In genomic region chr7:119959811-119960210, GRCh38 we compare ENCODE assay signal across 27 cellular contexts.
DNase-seq lines count a peak whose midpoint lies in the region; ATAC-seq and TF ChIP-seq lines count a peak whose summit lies in the region.
"Had no signal": no experiment of that assay in that cellular context is flagged by ENCODE, and none has a peak within 500 bp of the region (broad histone marks: within the 10 kb centered on the region; RNA-seq: fewer than 3 reads in every experiment).

No MANE protein-coding gene starts in this region.

- H3K4me3 ChIP-seq in adipocyte (ENCODE audit: low read length), result no peak overlapping the region
- no peak overlapping the region for H3K4me3 ChIP-seq in fibroblast of lung (replicated peaks in 1 of 4; ENCODE audit: control extremely low read depth in 1 of 4, insufficient read depth in 1 of 4, low read depth in 3 of 4, low read length in 4 of 4)
- H3K4me3 ChIP-seq in skeletal muscle cell (ENCODE audit: low read depth, low read length), result no peak overlapping the region
- H3K4me3 ChIP-seq: body of pancreas, colonic mucosa, prostate gland, skin epidermis, suprapubic skin had no signal

- H3K27ac ChIP-seq in fibroblast of lung (ENCODE audit: insufficient read depth, low read length), result no peak overlapping the region
- H3K27ac ChIP-seq: body of pancreas, colonic mucosa, KMS-11, prostate gland, skin epidermis, suprapubic skin had no signal

- peaks cover 24% of the 10 kb centered on the region; the same call in 1 of the 2 replicates for H3K4me1 Mint-ChIP-seq in HFFc6 (ENCODE audit: low read depth)
- H3K4me1 Mint-ChIP-seq: activated T-helper 17 cell treated with anti-CD3 and anti-CD28 coated beads, Interleukin-2, amount 50 U/mL, for 72 hours; CD4-positive, CD25-positive, alpha-beta regulatory T cell; stimulated activated effector memory CD8-positive, alpha-beta T cell treated with anti-CD3 and anti-CD28 coated beads, Interleukin-12 subunit alpha, Interleukin-12 subunit beta, amount 100 ng/mL, for 72 hours; T-cell had no signal

- H3K79me2 ChIP-seq in fibroblast of lung (ENCODE audit: control insufficient read depth, insufficient read depth, low read length), result no peaks in the 10 kb centered on the region

- no peaks in the 10 kb centered on the region for H3K9me3 ChIP-seq in adipocyte (ENCODE audit: control insufficient read depth, low read length)
- no peaks in the 10 kb centered on the region for H3K9me3 ChIP-seq in fibroblast of lung (ENCODE audit: control insufficient read depth, insufficient read depth, low read depth, low read length)
- H3K9me3 ChIP-seq: body of pancreas, colonic mucosa, prostate gland, suprapubic skin had no signal

- H3K27me3 ChIP-seq in adipocyte (replicated peaks; ENCODE audit: control insufficient read depth, insufficient read depth, low read length) (no peaks in the 10 kb centered on the region), fibroblast of lung (ENCODE audit: control insufficient read depth, insufficient read depth, low read length) (no peaks in the 10 kb centered on the region)
- H3K27me3 ChIP-seq: body of pancreas, colonic mucosa, suprapubic skin had no signal

- H3K4me1 ChIP-seq in adipocyte (ENCODE audit: control insufficient read depth, insufficient read depth, low read length), result peaks cover 34% of the 10 kb centered on the region
- no peaks in the 10 kb centered on the region for H3K4me1 ChIP-seq in fibroblast of lung (ENCODE audit: control insufficient read depth, extremely low read depth, insufficient read depth, low read length)
- H3K4me1 ChIP-seq: body of pancreas, colonic mucosa, prostate gland, suprapubic skin had no signal

- ATAC-seq in HG03135 (IDR thresholded peaks at IDR 0.05; ENCODE audit: unreplicated experiment), result no peak
- no peak for ATAC-seq in HG03095 (IDR thresholded peaks at IDR 0.05; ENCODE audit: unreplicated experiment)
- ATAC-seq: activated T-helper 17 cell treated with anti-CD3 and anti-CD28 coated beads, Interleukin-2, amount 50 U/mL, for 72 hours; body of pancreas; effector memory CD8-positive, alpha-beta T cell; stimulated activated effector memory CD8-positive, alpha-beta T cell treated with anti-CD3 and anti-CD28 coated beads, Interleukin-12 subunit alpha, Interleukin-12 subunit beta, amount 100 ng/mL, for 72 hours; T-cell had no signal

- H3K4me2 ChIP-seq in fibroblast of lung (ENCODE audit: extremely low read depth, insufficient read depth, low read length), result no peak overlapping the region
- H3K4me2 ChIP-seq: KMS-11 had no signal

- DNase-seq in HFFc6 (peak; percentile 48), adipocyte (ENCODE audit: low read depth) (peak; percentile 65), fibroblast of lung (ENCODE audit: low read depth in 2 of 2) (peak; percentile 67 to 70), skeletal muscle cell (ENCODE audit: low read depth) (peak; percentile 28), mucosa of gallbladder (ENCODE audit: low spot score) (no peak), epidermal melanocyte (ENCODE audit: insufficient read length, low spot score) (no peak)
- DNase-seq: activated CD4-positive, alpha-beta T cell treated with anti-CD3 and anti-CD28 coated beads for 48 hours; body of pancreas; CD4-positive, CD25-positive, alpha-beta regulatory T cell; colonic mucosa; effector memory CD8-positive, alpha-beta T cell; H7; NCI-H1694; NCI-H2227 treated with DMSO at 0.1 percent for 48 hours; NCI-H748 treated with DMSO at 0.1 percent for 48 hours; Right ventricle myocardium superior; stimulated activated CD4-positive, alpha-beta T cell treated with anti-CD3 and anti-CD28 coated beads, Interleukin-2, amount 100 ng/mL, for 24 hours; T-cell had no signal

- H3K9ac ChIP-seq in adipocyte (ENCODE audit: low read length), result no peak overlapping the region
- no peak overlapping the region for H3K9ac ChIP-seq in fibroblast of lung (ENCODE audit: insufficient read depth, low read length)
- H3K9ac ChIP-seq: KMS-11 had no signal

- no peaks in the 10 kb centered on the region; the same call in 1 of the 2 replicates for H3K9me3 Mint-ChIP-seq in HFFc6
- H3K9me3 Mint-ChIP-seq: effector memory CD8-positive, alpha-beta T cell had no signal

- no peak overlapping the region for H3K4me3 Mint-ChIP-seq in HFFc6
- H3K4me3 Mint-ChIP-seq: activated naive CD8-positive, alpha-beta T cell; activated T-helper 17 cell treated with anti-CD3 and anti-CD28 coated beads, Interleukin-2, amount 50 U/mL, for 72 hours; CD4-positive, CD25-positive, alpha-beta regulatory T cell; effector memory CD8-positive, alpha-beta T cell; stimulated activated effector memory CD8-positive, alpha-beta T cell treated with anti-CD3 and anti-CD28 coated beads, Interleukin-12 subunit alpha, Interleukin-12 subunit beta, amount 100 ng/mL, for 72 hours; T-cell had no signal

- H3K36me3 ChIP-seq in adipocyte (ENCODE audit: control insufficient read depth, insufficient read depth, low read length, severe bottlenecking), result no peaks in the 10 kb centered on the region
- H3K36me3 ChIP-seq in fibroblast of lung (ENCODE audit: control insufficient read depth, insufficient read depth, low read length), result no peaks in the 10 kb centered on the region
- H3K36me3 ChIP-seq: colonic mucosa, prostate gland, suprapubic skin had no signal

- no peaks in the 10 kb centered on the region for H4K20me1 ChIP-seq in fibroblast of lung (ENCODE audit: control insufficient read depth, extremely low read depth, insufficient read depth, low read length)

- no peak overlapping the region for H2AFZ ChIP-seq in fibroblast of lung (ENCODE audit: low read length)

- H3K27me3 Mint-ChIP-seq in HFFc6 (ENCODE audit: insufficient read depth), result no peaks in the 10 kb centered on the region
- H3K27me3 Mint-ChIP-seq: activated naive CD8-positive, alpha-beta T cell; activated T-helper 17 cell treated with anti-CD3 and anti-CD28 coated beads, Interleukin-2, amount 50 U/mL, for 72 hours; CD4-positive, CD25-positive, alpha-beta regulatory T cell; effector memory CD8-positive, alpha-beta T cell; T-cell had no signal

- no peak overlapping the region; the same call in 1 of the 2 replicates for H3K27ac Mint-ChIP-seq in HFFc6
- H3K27ac Mint-ChIP-seq: activated naive CD8-positive, alpha-beta T cell; activated T-helper 17 cell treated with anti-CD3 and anti-CD28 coated beads, Interleukin-2, amount 50 U/mL, for 72 hours; CD4-positive, CD25-positive, alpha-beta regulatory T cell; effector memory CD8-positive, alpha-beta T cell; stimulated activated effector memory CD8-positive, alpha-beta T cell treated with anti-CD3 and anti-CD28 coated beads, Interleukin-12 subunit alpha, Interleukin-12 subunit beta, amount 100 ng/mL, for 72 hours; T-cell had no signal

- H3K36me3 Mint-ChIP-seq in HFFc6 (ENCODE audit: low read depth), result no peaks in the 10 kb centered on the region
- H3K36me3 Mint-ChIP-seq: activated naive CD8-positive, alpha-beta T cell; CD4-positive, CD25-positive, alpha-beta regulatory T cell; stimulated activated effector memory CD8-positive, alpha-beta T cell treated with anti-CD3 and anti-CD28 coated beads, Interleukin-12 subunit alpha, Interleukin-12 subunit beta, amount 100 ng/mL, for 72 hours; T-cell had no signal

- TF ChIP-seq CTCF in HFFc6 (IDR thresholded peaks at IDR 0.05) (no peak), fibroblast of lung (conservative IDR thresholded peaks at IDR 0.05 in 1 of 2, IDR thresholded peaks at IDR 0.05 in 1 of 2; ENCODE audit: low read depth in 1 of 2, low read length in 2 of 2) (no peak)

Comparison
In these comparisons a context has a peak if more than half of its experiments do, and no peak if none do; other contexts are left out.
1. DNase-seq: peak in HFFc6 (single experiment), adipocyte (single experiment), fibroblast of lung (2 of 2) and skeletal muscle cell (single experiment); none in mucosa of gallbladder (single experiment) and epidermal melanocyte (single experiment).